9 cellular contexts compared by ENCODE assay signal in the genomic region with DNA sequence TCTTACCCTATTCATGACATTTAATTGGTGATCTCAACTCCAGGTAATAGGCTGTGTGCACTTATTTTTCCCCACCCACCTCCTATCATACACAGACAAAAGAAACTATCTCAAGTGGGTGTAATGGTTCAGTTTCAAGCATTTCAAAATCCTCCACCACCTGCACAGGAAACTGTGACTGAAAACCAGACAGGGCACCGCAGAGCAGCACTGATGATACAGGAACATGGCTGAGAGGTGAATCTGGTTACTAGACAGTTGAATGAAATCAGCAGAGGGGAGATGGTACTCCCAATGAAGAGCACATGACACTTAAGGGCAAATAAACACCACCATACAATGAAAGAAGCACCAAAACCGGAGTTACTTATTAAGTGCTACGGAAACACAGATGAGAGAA.
A peak's percentile ranks its signal among the peaks of the same experiment; 100 is the strongest.
DNase-seq lines count a peak whose midpoint lies in the region; ATAC-seq, FAIRE-seq and TF ChIP-seq lines count a peak whose summit lies in the region.
"Had no signal": no experiment of that assay in that cellular context is flagged by ENCODE, and none has a peak within 500 bp of the region (broad histone marks: within the 10 kb centered on the region; RNA-seq: fewer than 3 reads in every experiment).

No MANE protein-coding gene starts in this region.

- CTCF ChIA-PET in HepG2 (lab: Yijun Ruan, JAX; ENCODE audit: low intra/inter-chr PET ratio, low total read pairs) (interaction anchor here (1.4 kb wide), 1 partner anchor 136 kb away, joined by 4 read pairs; no protein-coding TSS in a partner anchor), PC-9 (lab: Charles Lee) (no interaction called here)

- peaks cover 0 to 1% of the 10 kb centered on the region in 2 experiments; a peak in 1 of 5 replicates for H3K36me3 ChIP-seq in HepG2 (replicated peaks in 1 of 2; ENCODE audit: control insufficient read depth in 1 of 2, insufficient read depth in 2 of 2, low read length in 2 of 2)
- no peaks in the 10 kb centered on the region for H3K36me3 ChIP-seq in right lobe of liver
- H3K36me3 ChIP-seq in endocrine pancreas (ENCODE audit: control insufficient read depth, insufficient read depth, low read length), result no peaks in the 10 kb centered on the region
- no peaks in the 10 kb centered on the region for H3K36me3 ChIP-seq in PC-9 (ENCODE audit: low read depth)
- H3K36me3 ChIP-seq: thyroid gland had no signal

- POLR2A ChIA-PET in HepG2 (lab: Yijun Ruan, JAX) (no interaction called here), PC-9 (lab: Charles Lee; ENCODE audit: unreplicated experiment) (no interaction called here)

- no peak overlapping the region for H3K4me2 ChIP-seq in HepG2 (ENCODE audit: low read depth, low read length)
- H3K4me2 ChIP-seq in PC-9, result no peak overlapping the region

- no TSS peak for BruUV-seq in HepG2 (replicated peaks; lab: Mats Ljungman, UMichigan)
- no TSS peak for BruUV-seq in PC-9 (replicated peaks; lab: Mats Ljungman, UMichigan)

- DNase-seq in HepG2 (ENCODE audit: low spot score), result no peak
- no peak for DNase-seq in right lobe of liver
- DNase-seq in activated CD4-positive, alpha-beta T cell treated with anti-CD3 and anti-CD28 coated beads for 24 hours (ENCODE audit: low read depth in 2 of 2), result peak; percentile 46 to 63
- DNase-seq in stimulated activated CD8-positive, alpha-beta memory T cell treated with anti-CD3 and anti-CD28 coated beads, Interleukin-7, amount 100 ng/mL, for 24 hours (ENCODE audit: low read depth), result peak; percentile 31
- no peak for DNase-seq in SKM-1 treated with dmso at 0.1 percent for 144 hours (lab: John Stamatoyannopoulos, UW; ENCODE audit: unreplicated experiment)
- no peak for DNase-seq in PC-9

- no peak for TF ChIP-seq POLR2A in HepG2 (IDR thresholded peaks at IDR 0.05; ENCODE audit: insufficient read depth in 1 of 2, low read depth in 2 of 2, low read length in 2 of 2)
- no peak for TF ChIP-seq POLR2A in right lobe of liver (IDR thresholded peaks at IDR 0.05)

- intact Hi-C loops in HepG2 (cut with micrococcal nuclease; ENCODE audit: unreplicated experiment) (loop anchor here (5.0 kb wide), 1 partner anchor 41 kb away; no protein-coding TSS in a partner anchor), right lobe of liver (cut with DNase I) (no loop called here), PC-9 (cut with micrococcal nuclease; ENCODE audit: unreplicated experiment) (no loop called here)

- H3K4me3 ChIP-seq in HepG2 (replicated peaks in 1 of 3; ENCODE audit: insufficient read depth in 1 of 3, low read depth in 2 of 3, low read length in 3 of 3), result no peak overlapping the region
- no peak overlapping the region for H3K4me3 ChIP-seq in right lobe of liver
- H3K4me3 ChIP-seq in endocrine pancreas (ENCODE audit: control insufficient read depth, insufficient read depth, low read length), result peak overlapping the region; percentile 18
- H3K4me3 ChIP-seq in PC-9, result no peak overlapping the region
- H3K4me3 ChIP-seq: thyroid gland had no signal

- no peaks in the 10 kb centered on the region for H3K9me2 ChIP-seq in PC-9 (ENCODE audit: insufficient read depth)

- H2AFZ ChIP-seq in HepG2 (ENCODE audit: low read length), result no peak overlapping the region
- H2AFZ ChIP-seq in PC-9, result no peak overlapping the region

- ATAC-seq in HepG2, result no peak
- no peak for ATAC-seq in right lobe of liver
- ATAC-seq in HG03378 (IDR thresholded peaks at IDR 0.05; ENCODE audit: unreplicated experiment), result peak; percentile 98

- H3K79me2 ChIP-seq in HepG2 (ENCODE audit: insufficient read depth, low read length), result peaks cover 2% of the 10 kb centered on the region
- no peaks in the 10 kb centered on the region for H3K79me2 ChIP-seq in PC-9 (ENCODE audit: low read depth)

- H3K9me3 ChIP-seq in HepG2 (ENCODE audit: low read length) (peaks cover 10% of the 10 kb centered on the region; the same call in 1 of the 2 replicates), right lobe of liver (no peaks in the 10 kb centered on the region), endocrine pancreas (ENCODE audit: control insufficient read depth, low read length) (no peaks in the 10 kb centered on the region), PC-9 (ENCODE audit: insufficient read depth, low read depth) (no peaks in the 10 kb centered on the region)
- H3K9me3 ChIP-seq: thyroid gland had no signal

- in situ Hi-C loops in HepG2 (cut with HindIII; ENCODE audit: extremely low pct_ligation_motif_present, low pct_unique_long_range_greater_than_20kb), result no loop called here

- H4K20me1 ChIP-seq in HepG2 (ENCODE audit: insufficient read depth, low read length) (no peaks in the 10 kb centered on the region; the same call in 1 of the 2 replicates), PC-9 (ENCODE audit: insufficient read depth) (no peaks in the 10 kb centered on the region)

- H3K9ac ChIP-seq in HepG2 (ENCODE audit: insufficient read depth, low read depth, low read length), result no peak overlapping the region
- H3K9ac ChIP-seq in endocrine pancreas (ENCODE audit: control insufficient read depth, insufficient read depth, low read length), result no peak overlapping the region

- 96% methylated on average over 3 of the region's 3 CpGs for WGBS in HepG2 (ENCODE audit: low lambda C conversion rate)
- WGBS in right lobe of liver (ENCODE audit: insufficient coverage, low coverage, low lambda C conversion rate, missing lambda C conversion rate), result 59% methylated on average over 3 of the region's 3 CpGs

- no peaks in the 10 kb centered on the region for H3F3A ChIP-seq in PC-9 (ENCODE audit: insufficient read depth, low read depth)

- TF ChIP-seq CTCF in HepG2 (CRISPR knock-in tag; IDR thresholded peaks at IDR 0.05) (no peak), right lobe of liver (IDR thresholded peaks at IDR 0.05) (no peak), PC-9 (conservative IDR thresholded peaks at IDR 0.05) (no peak)

- no peak for FAIRE-seq in HepG2 (lab: Jason Lieb, UNC)

- H3K4me1 ChIP-seq in HepG2 (ENCODE audit: insufficient read depth, low read length) (peaks cover 42% of the 10 kb centered on the region), right lobe of liver (peaks cover 0 to 34% (median 9%) of the 10 kb centered on the region in 4 donors), endocrine pancreas (ENCODE audit: control insufficient read depth, insufficient read depth, low read length) (peaks cover 31% of the 10 kb centered on the region), PC-9 (replicated peaks; ENCODE audit: insufficient read depth) (no peaks in the 10 kb centered on the region)

- H3K27me3 ChIP-seq in HepG2 (ENCODE audit: control insufficient read depth in 1 of 2, insufficient read depth in 2 of 2, low read length in 2 of 2) (no peaks in the 10 kb centered on the region), right lobe of liver (no peaks in the 10 kb centered on the region), endocrine pancreas (ENCODE audit: control insufficient read depth, insufficient read depth, low read length) (no peaks in the 10 kb centered on the region), PC-9 (ENCODE audit: insufficient read depth, low read depth) (no peaks in the 10 kb centered on the region)
- H3K27me3 ChIP-seq: thyroid gland had no signal

- TF ChIP-seq RAD21 in HepG2 (CRISPR knock-in tag; IDR thresholded peaks at IDR 0.05), result no peak

- TF ChIP-seq EP300 in HepG2 (IDR thresholded peaks at IDR 0.05; ENCODE audit: low read depth in 2 of 2, low read length in 2 of 2) (no peak), HepG2 (CRISPR knock-in tag; IDR thresholded peaks at IDR 0.05; ENCODE audit: borderline replicate concordance) (no peak)

- H3K27ac ChIP-seq in HepG2 (ENCODE audit: extremely low read length, insufficient read depth, low read length) (no peak overlapping the region), right lobe of liver (no peak overlapping the region), PC-9 (no peak overlapping the region)

TF ChIP-seq in HepG2, 621 proteins besides CTCF, POLR2A, EP300 and RAD21:
- TF ChIP-seq SETDB1 (CRISPR knock-in tag; IDR thresholded peaks at IDR 0.05; ENCODE audit: borderline replicate concordance) (no peak), ZNF317 (CRISPR knock-in tag; IDR thresholded peaks at IDR 0.05) (0 out of 2 replicates have a peak, but pooled peaks have one; percentile 23)

Comparison
In these comparisons a context has a peak if more than half of its experiments do, and no peak if none do; other contexts are left out.
1. DNase-seq: peak in activated CD4-positive, alpha-beta T cell treated with anti-CD3 and anti-CD28 coated beads for 24 hours (2 of 2) and stimulated activated CD8-positive, alpha-beta memory T cell treated with anti-CD3 and anti-CD28 coated beads, Interleukin-7, amount 100 ng/mL, for 24 hours (single experiment); none in HepG2 (single experiment), right lobe of liver (0 of 3), SKM-1 treated with dmso at 0.1 percent for 144 hours (single experiment) and PC-9 (0 of 2).